In genomic region chr4:108116423-108117168, GRCh38 we compare ENCODE assay signal across 12 cellular contexts. TPM values are rescaled to one million over a fixed set of nuclear protein-coding genes. Genes with fewer than 3 reads are reported as not detected.
DNase-seq lines count a peak whose midpoint lies in the region; ATAC-seq lines count a peak whose summit lies in the region.
"Had no signal": no experiment of that assay in that cellular context is flagged by ENCODE, and none has a peak within 500 bp of the region (broad histone marks: within the 10 kb centered on the region; RNA-seq: fewer than 3 reads in every experiment).

No MANE protein-coding gene starts in this region.

- no peaks in the 10 kb centered on the region for H3K27me3 Mint-ChIP-seq in activated naive CD8-positive, alpha-beta T cell

- ATAC-seq in aorta (ENCODE audit: low FRiP score) = peak; percentile 51
- ATAC-seq in HG02973 (IDR thresholded peaks at IDR 0.05; ENCODE audit: unreplicated experiment) = no peak

- H3K27me3 ChIP-seq in aorta (ENCODE audit: control insufficient read depth in 1 of 2, insufficient read depth in 2 of 2, low read length in 1 of 2) = peaks cover 0 to 2% of the 10 kb centered on the region in 2 donors

- H3K4me3 Mint-ChIP-seq in activated naive CD8-positive, alpha-beta T cell = peak overlapping the region; percentile 75
- H3K4me3 Mint-ChIP-seq: CD14-positive monocyte had no signal

- peaks cover 97% of the 10 kb centered on the region for H3K4me1 Mint-ChIP-seq in activated naive CD8-positive, alpha-beta T cell (ENCODE audit: low read depth)

- no peak overlapping the region for H3K27ac ChIP-seq in aorta (ENCODE audit: low read depth in 1 of 2, low read length in 2 of 2)
- H3K27ac ChIP-seq: GM23248 had no signal

- intact Hi-C loops in aorta (cut with DNase I) = no loop called here

- WGBS in aorta, 2 donors = 88 to 90% methylated on average over 3 of the region's 3 CpGs

- H3K36me3 Mint-ChIP-seq in activated naive CD8-positive, alpha-beta T cell = peaks cover 10% of the 10 kb centered on the region
- H3K36me3 Mint-ChIP-seq: CD14-positive monocyte had no signal

- H3K4me1 ChIP-seq in aorta (ENCODE audit: control insufficient read depth in 1 of 2, insufficient read depth in 2 of 2, low read length in 2 of 2) = no peaks in the 10 kb centered on the region

- H3K36me3 ChIP-seq in aorta (ENCODE audit: control insufficient read depth in 1 of 2, insufficient read depth in 2 of 2, low read length in 1 of 2) = no peaks in the 10 kb centered on the region

- no peak overlapping the region for H3K4me3 ChIP-seq in aorta (ENCODE audit: low read length in 2 of 2)
- H3K4me3 ChIP-seq: GM23248 had no signal

- no peaks in the 10 kb centered on the region for H3K9me3 Mint-ChIP-seq in activated naive CD8-positive, alpha-beta T cell (ENCODE audit: low read depth)
- H3K9me3 Mint-ChIP-seq: CD14-positive monocyte, nephron had no signal

- peak; percentile 47 for DNase-seq in stimulated activated CD4-positive, alpha-beta T cell treated with anti-CD3 and anti-CD28 coated beads, Interleukin-4, amount 100 ng/mL, for 24 hours
- DNase-seq in stimulated activated CD4-positive, alpha-beta T cell treated with anti-CD3 and anti-CD28 coated beads, Interleukin-2, amount 100 ng/mL, for 24 hours = no peak
- peak; percentile 25 for DNase-seq in M059J (ENCODE audit: low read depth)
- DNase-seq in aorta = no peak
- no peak for DNase-seq in NCI-H1694 (lab: John Stamatoyannopoulos, UW)
- no peak for DNase-seq in NCI-H510A (lab: John Stamatoyannopoulos, UW)
- DNase-seq: GM23248, NCI-H2107 had no signal

- no peaks in the 10 kb centered on the region for H3K9me3 ChIP-seq in aorta (ENCODE audit: control insufficient read depth, low read length)

- peak overlapping the region; percentile 96 for H3K27ac Mint-ChIP-seq in activated naive CD8-positive, alpha-beta T cell

RNA-seq across cellular contexts. Expression of gene LEF1, which starts 52.1 kb away (rescaled TPM):
- total RNA-seq in M059J (2014; rRNA removed; shearing (Covaris generic)) = 12.4 and 13.1 TPM in 2 replicates
- total RNA-seq in aorta = 10 to 100 TPM in 1 of 2 donors, 1 to 10 TPM in 1; 5.8 to 19.1 TPM
- polyA plus RNA-seq in aorta = under 1 TPM; 0.15 to 0.38 TPM
- total RNA-seq: GM23248 had no signal

Comparison
In these comparisons a context has a peak if more than half of its experiments do, and no peak if none do; other contexts are left out.
1. DNase-seq: peak in stimulated activated CD4-positive, alpha-beta T cell treated with anti-CD3 and anti-CD28 coated beads, Interleukin-4, amount 100 ng/mL, for 24 hours (single experiment) and M059J (single experiment); none in stimulated activated CD4-positive, alpha-beta T cell treated with anti-CD3 and anti-CD28 coated beads, Interleukin-2, amount 100 ng/mL, for 24 hours (0 of 2), aorta (0 of 2), NCI-H1694 (single experiment) and NCI-H510A (single experiment).